Comparison of ENCODE assay signal across 9 cellular contexts in genomic region chr2:198127627-198128026, GRCh38.
DNase-seq lines count a peak whose midpoint lies in the region; ATAC-seq and TF ChIP-seq lines count a peak whose summit lies in the region.
"Had no signal": no experiment of that assay in that cellular context is flagged by ENCODE, and none has a peak within 500 bp of the region (broad histone marks: within the 10 kb centered on the region; RNA-seq: fewer than 3 reads in every experiment).

No MANE protein-coding gene starts in this region.

- no peak overlapping the region for H3K4me3 ChIP-seq in fibroblast of pulmonary artery (replicated peaks; ENCODE audit: low read depth, low read length)
- H3K4me3 ChIP-seq: BLaER1 treated with 17β-estradiol and CSF1 and Interleukin-3, amounts not matched to agents 10 nM and 100 nM had no signal

- no peak overlapping the region for H3K4me3 Mint-ChIP-seq in osteocyte (ENCODE audit: unreplicated experiment)

- no peaks in the 10 kb centered on the region for H3K36me3 Mint-ChIP-seq in osteocyte (ENCODE audit: unreplicated experiment)

- peak; percentile 71 for TF ChIP-seq CTCF in fibroblast of pulmonary artery (IDR thresholded peaks at IDR 0.05; ENCODE audit: low read length, missing control alignments)
- peak; percentile 66 for TF ChIP-seq CTCF in osteocyte (IDR thresholded peaks at IDR 0.05)

- no peaks in the 10 kb centered on the region for H3K9me3 Mint-ChIP-seq in osteocyte (ENCODE audit: unreplicated experiment)

- no peak overlapping the region for H3K27ac Mint-ChIP-seq in osteocyte (ENCODE audit: unreplicated experiment)

- peak; percentile 12 for DNase-seq in NCI-H1694 treated with DMSO at 0.1 percent for 48 hours (lab: John Stamatoyannopoulos, UW)
- no peak for DNase-seq in NCI-H1694 (lab: John Stamatoyannopoulos, UW)
- peak; percentile 10 for DNase-seq in NCI-H748 treated with DMSO at 0.1 percent for 48 hours (lab: John Stamatoyannopoulos, UW)
- peak; percentile 20 for DNase-seq in activated T-cell treated with anti-CD3 and anti-CD28 coated beads for 24 hours (ENCODE audit: low read depth)
- peak; percentile 87 for DNase-seq in fibroblast of pulmonary artery (ENCODE audit: low read depth)
- no peak for DNase-seq in osteocyte (ENCODE audit: extremely low spot score, unreplicated experiment)
- no peak for DNase-seq in NK-92 (lab: John Stamatoyannopoulos, UW; ENCODE audit: unreplicated experiment)

- peak; percentile 66 for ATAC-seq in HG03025 (IDR thresholded peaks at IDR 0.05; ENCODE audit: low FRiP score, unreplicated experiment)

- no peaks in the 10 kb centered on the region for H3K4me1 Mint-ChIP-seq in osteocyte (ENCODE audit: unreplicated experiment)

- H3K27me3 Mint-ChIP-seq in osteocyte (ENCODE audit: unreplicated experiment): peaks cover 14% of the 10 kb centered on the region

Comparison
In these comparisons a context has a peak if more than half of its experiments do, and no peak if none do; other contexts are left out.
1. DNase-seq: peak in NCI-H1694 treated with DMSO at 0.1 percent for 48 hours (single experiment), NCI-H748 treated with DMSO at 0.1 percent for 48 hours (single experiment), activated T-cell treated with anti-CD3 and anti-CD28 coated beads for 24 hours (single experiment) and fibroblast of pulmonary artery (single experiment); none in NCI-H1694 (single experiment), osteocyte (single experiment) and NK-92 (single experiment).